In the genomic region with DNA sequence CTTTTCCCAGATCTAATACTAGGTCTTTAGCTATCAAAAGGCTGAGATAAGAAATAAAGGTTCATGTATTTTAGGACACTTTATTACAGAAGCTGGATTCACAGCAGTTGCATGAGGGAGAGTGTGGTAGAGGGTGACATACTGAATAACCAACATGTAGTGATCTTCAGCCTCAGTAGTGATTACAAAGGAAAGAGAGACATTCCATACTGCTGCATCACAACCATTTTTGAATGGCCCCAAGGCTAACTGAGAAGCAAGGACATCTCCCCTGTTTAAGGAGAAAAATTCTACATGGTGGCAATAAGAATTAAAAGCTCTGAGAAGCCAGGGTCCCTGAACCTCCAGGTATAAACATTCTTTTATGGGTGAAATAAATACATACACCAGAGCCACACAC, we compare ENCODE assay signal across 17 cellular contexts. TPM values are rescaled to one million over a fixed set of nuclear protein-coding genes. Genes with fewer than 3 reads are reported as not detected.
DNase-seq lines count a peak whose midpoint lies in the region; ATAC-seq, FAIRE-seq and TF ChIP-seq lines count a peak whose summit lies in the region.
"Had no signal": no experiment of that assay in that cellular context is flagged by ENCODE, and none has a peak within 500 bp of the region (broad histone marks: within the 10 kb centered on the region; RNA-seq: fewer than 3 reads in every experiment).

No MANE protein-coding gene starts in this region.

- H2AFZ ChIP-seq in astrocyte (ENCODE audit: low read depth, low read length), result no peak overlapping the region

- peak; percentile 98 for FAIRE-seq in astrocyte (lab: Jason Lieb, UNC)

- H3K27me3 ChIP-seq in astrocyte (ENCODE audit: insufficient read depth, low read length) (no peaks in the 10 kb centered on the region), Caco-2 (replicated peaks; ENCODE audit: control insufficient read depth, insufficient read depth, low read length) (no peaks in the 10 kb centered on the region)
- no peaks in the 10 kb centered on the region for H3K27me3 ChIP-seq in naive thymus-derived CD4-positive, alpha-beta T cell (ENCODE audit: control insufficient read depth in 2 of 2, insufficient read depth in 2 of 2, low read length in 2 of 2)

- H3K27me3 Mint-ChIP-seq in HFFc6 (ENCODE audit: insufficient read depth) (no peaks in the 10 kb centered on the region), astrocyte (ENCODE audit: low read depth, unreplicated experiment) (no peaks in the 10 kb centered on the region), Caco-2 (ENCODE audit: insufficient read depth, unreplicated experiment) (no peaks in the 10 kb centered on the region)
- H3K27me3 Mint-ChIP-seq in naive thymus-derived CD4-positive, alpha-beta T cell, result no peaks in the 10 kb centered on the region
- H3K27me3 Mint-ChIP-seq: activated B cell treated with CpG ODN at 0.5 μM for 24 hours; activated naive CD8-positive, alpha-beta T cell had no signal

- H3K9me3 Mint-ChIP-seq in HFFc6 (no peaks in the 10 kb centered on the region), astrocyte (ENCODE audit: unreplicated experiment) (no peaks in the 10 kb centered on the region), Caco-2 (ENCODE audit: unreplicated experiment) (no peaks in the 10 kb centered on the region)
- H3K9me3 Mint-ChIP-seq in naive thymus-derived CD4-positive, alpha-beta T cell, result no peaks in the 10 kb centered on the region
- H3K9me3 Mint-ChIP-seq: activated B cell treated with CpG ODN at 0.5 μM for 24 hours had no signal

- no peak for ATAC-seq in naive thymus-derived CD4-positive, alpha-beta T cell
- ATAC-seq: A549 had no signal

- H3K9me3 ChIP-seq in astrocyte (ENCODE audit: insufficient read depth, low read depth, low read length) (no peaks in the 10 kb centered on the region), Caco-2 (no peaks in the 10 kb centered on the region)
- H3K9me3 ChIP-seq in naive thymus-derived CD4-positive, alpha-beta T cell (ENCODE audit: control insufficient read depth in 2 of 3, low read length in 3 of 3), result no peaks in the 10 kb centered on the region
- H3K9me3 ChIP-seq: A549 had no signal

- H3K4me3 Mint-ChIP-seq in HFFc6, result no peak overlapping the region
- no peak overlapping the region for H3K4me3 Mint-ChIP-seq in astrocyte (ENCODE audit: unreplicated experiment)
- H3K4me3 Mint-ChIP-seq in naive thymus-derived CD4-positive, alpha-beta T cell, result no peak overlapping the region
- no peak overlapping the region for H3K4me3 Mint-ChIP-seq in Caco-2 (ENCODE audit: unreplicated experiment)
- H3K4me3 Mint-ChIP-seq: activated B cell treated with CpG ODN at 0.5 μM for 24 hours; activated naive CD8-positive, alpha-beta T cell had no signal

- TF ChIP-seq CTCF in HFFc6 (IDR thresholded peaks at IDR 0.05) (no peak), astrocyte (IDR thresholded peaks at IDR 0.05; ENCODE audit: insufficient read depth, low read depth, low read length) (no peak), Caco-2 (IDR thresholded peaks at IDR 0.05; ENCODE audit: insufficient read depth in 1 of 2, low read depth in 1 of 2, low read length in 1 of 2, severe bottlenecking in 1 of 2, unreplicated experiment in 1 of 2) (no peak)

- peaks cover 18% of the 10 kb centered on the region for H3K4me1 Mint-ChIP-seq in HFFc6 (ENCODE audit: low read depth)
- H3K4me1 Mint-ChIP-seq in astrocyte (ENCODE audit: low read depth, unreplicated experiment), result peaks cover 9% of the 10 kb centered on the region
- H3K4me1 Mint-ChIP-seq in naive thymus-derived CD4-positive, alpha-beta T cell, result peaks cover 7 to 43% (median 27%) of the 10 kb centered on the region in 7 donors
- H3K4me1 Mint-ChIP-seq in Caco-2 (ENCODE audit: low read depth, unreplicated experiment), result no peaks in the 10 kb centered on the region
- H3K4me1 Mint-ChIP-seq: activated B cell treated with CpG ODN at 0.5 μM for 24 hours had no signal

- H3K4me2 ChIP-seq in astrocyte (ENCODE audit: low read length), result peak overlapping the region; percentile 47
- H3K4me2 ChIP-seq: A549 had no signal

- peak overlapping the region; percentile 16; the same call in 1 of the 2 replicates for H3K27ac Mint-ChIP-seq in HFFc6
- H3K27ac Mint-ChIP-seq in astrocyte (ENCODE audit: unreplicated experiment), result peak overlapping the region; percentile 38
- H3K27ac Mint-ChIP-seq in naive thymus-derived CD4-positive, alpha-beta T cell, result no peak overlapping the region
- no peak overlapping the region for H3K27ac Mint-ChIP-seq in Caco-2 (ENCODE audit: unreplicated experiment)
- H3K27ac Mint-ChIP-seq: activated B cell treated with CpG ODN at 0.5 μM for 24 hours; activated naive CD8-positive, alpha-beta T cell had no signal

- peaks cover 14% of the 10 kb centered on the region for H3K36me3 Mint-ChIP-seq in HFFc6 (ENCODE audit: low read depth)
- peaks cover 3% of the 10 kb centered on the region for H3K36me3 Mint-ChIP-seq in astrocyte (ENCODE audit: low read depth, unreplicated experiment)
- peaks cover 9 to 63% (median 38%) of the 10 kb centered on the region in 5 donors for H3K36me3 Mint-ChIP-seq in naive thymus-derived CD4-positive, alpha-beta T cell
- H3K36me3 Mint-ChIP-seq in Caco-2 (ENCODE audit: insufficient read depth, unreplicated experiment), result peaks cover 13% of the 10 kb centered on the region

- BruUV-seq in Caco-2 (replicated peaks; lab: Mats Ljungman, UMichigan), result no TSS peak

- H3K4me3 ChIP-seq in astrocyte (ENCODE audit: insufficient read depth, low read depth, low read length), result no peak overlapping the region
- no peak overlapping the region for H3K4me3 ChIP-seq in naive thymus-derived CD4-positive, alpha-beta T cell (ENCODE audit: low read length)
- H3K4me3 ChIP-seq in Caco-2 (ENCODE audit: low read depth, low read length), result no peak overlapping the region
- H3K4me3 ChIP-seq: A549 had no signal

- no peaks in the 10 kb centered on the region for H3K36me3 ChIP-seq in astrocyte (ENCODE audit: insufficient read depth, low read length)
- H3K36me3 ChIP-seq in naive thymus-derived CD4-positive, alpha-beta T cell (ENCODE audit: control insufficient read depth in 2 of 3, insufficient read depth in 3 of 3, low read length in 3 of 3), result peaks cover 0 to 8% (median 7%) of the 10 kb centered on the region in 3 experiments
- H3K36me3 ChIP-seq in Caco-2 (ENCODE audit: control insufficient read depth, insufficient read depth, low read length), result no peaks in the 10 kb centered on the region

- H3K4me1 ChIP-seq in astrocyte (ENCODE audit: insufficient read depth, low read length) (peaks cover 8% of the 10 kb centered on the region), Caco-2 (no peaks in the 10 kb centered on the region; the same call in 1 of the 2 replicates)
- H3K4me1 ChIP-seq in naive thymus-derived CD4-positive, alpha-beta T cell (ENCODE audit: control insufficient read depth in 2 of 2, insufficient read depth in 2 of 2, low read length in 2 of 2), result no peaks in the 10 kb centered on the region

- H4K20me1 ChIP-seq in astrocyte (ENCODE audit: insufficient read depth, low read length), result peaks cover 12% of the 10 kb centered on the region

- CTCF ChIA-PET in naive thymus-derived CD4-positive, alpha-beta T cell (lab: Charles Lee), result no interaction called here
- CTCF ChIA-PET in Caco-2 (lab: Charles Lee), result no interaction called here

- DNase-seq in A172 (ENCODE audit: low spot score) (peak; percentile 8), HFFc6 (peak; percentile 70), astrocyte (ENCODE audit: low read depth) (peak; percentile 70), foreskin melanocyte (peak; percentile 68), NCI-H2029 treated with DMSO at 0.1 percent for 48 hours (lab: John Stamatoyannopoulos, UW) (no peak), Caco-2 (no peak)
- no peak for DNase-seq in naive thymus-derived CD4-positive, alpha-beta T cell
- DNase-seq in activated CD4-positive, CD25-positive, alpha-beta regulatory T cell treated with anti-CD3 and anti-CD28 coated beads, Interleukin-2, amount 50 U/mL, for 72 hours, result no peak
- DNase-seq: activated B cell treated with CpG ODN at 0.5 μM for 24 hours, DMS79, head of caudate nucleus, NCI-H2107, substantia nigra had no signal

- intact Hi-C loops in naive thymus-derived CD4-positive, alpha-beta T cell (cut with micrococcal nuclease), result no loop called here
- intact Hi-C loops in Caco-2 (cut with micrococcal nuclease; ENCODE audit: unreplicated experiment), result no loop called here

- no peak overlapping the region for H3K9ac ChIP-seq in astrocyte (ENCODE audit: low read length)

- H3K79me2 ChIP-seq in astrocyte (ENCODE audit: insufficient read depth, low read length), result peaks cover 15% of the 10 kb centered on the region

- H3K27ac ChIP-seq in astrocyte (ENCODE audit: low read depth, low read length), result no peak overlapping the region
- no peak overlapping the region for H3K27ac ChIP-seq in naive thymus-derived CD4-positive, alpha-beta T cell (ENCODE audit: low read depth, low read length)
- H3K27ac ChIP-seq: A549 had no signal

- POLR2A ChIA-PET in naive thymus-derived CD4-positive, alpha-beta T cell (lab: Charles Lee), result interaction anchor here (1.2 kb wide), 1 partner anchor 36 kb away, joined by 3 read pairs; no protein-coding TSS in a partner anchor
- POLR2A ChIA-PET in Caco-2 (lab: Charles Lee), result no interaction called here

RNA-seq across cellular contexts. Expression of a gene that starts 35.3 kb away (rescaled TPM):
- 28.1 and 84.0 TPM in 2 replicates for total RNA-seq in A172 (2014; rRNA removed; shearing (Covaris generic))
- total RNA-seq in HFFc6 (2021; fragmentation: NEBNext Ultra II Directional; extraction: Animal tissue kit (Norgen Biotek cat#: 25700)), result 10 to 100 TPM; 25.6 to 34.8 (median 31.6) TPM
- total RNA-seq in astrocyte (53.4 and 57.1 TPM in 2 replicates), Caco-2 (2022) (43.9 and 45.5 TPM in 2 replicates)
- total RNA-seq in naive thymus-derived CD4-positive, alpha-beta T cell, result 10 to 100 TPM; 38.3 to 77.0 (median 60.7) TPM
- 10 to 100 TPM; 24.7 to 39.6 TPM for polyA plus RNA-seq in naive thymus-derived CD4-positive, alpha-beta T cell

RNA-seq across cellular contexts. Expression of a gene that starts 35.3 kb away (rescaled TPM):
- 16.0 and 33.9 TPM in 2 replicates for total RNA-seq in A172 (2014; rRNA removed; shearing (Covaris generic))
- 1 to 10 TPM; 4.9 to 8.0 (median 6.3) TPM for total RNA-seq in HFFc6 (2021; fragmentation: NEBNext Ultra II Directional; extraction: Animal tissue kit (Norgen Biotek cat#: 25700))
- total RNA-seq in astrocyte (6.3 and 6.7 TPM in 2 replicates), Caco-2 (2022) (17.5 and 19.3 TPM in 2 replicates)
- 10 to 100 TPM; 10.0 to 14.1 (median 11.2) TPM for total RNA-seq in naive thymus-derived CD4-positive, alpha-beta T cell
- 1 to 10 TPM; 7.5 to 7.9 TPM for polyA plus RNA-seq in naive thymus-derived CD4-positive, alpha-beta T cell

RNA-seq across cellular contexts. Expression of a gene that starts 51.6 kb away (rescaled TPM):
- 127 and 151 TPM in 2 replicates for total RNA-seq in A172 (2014; rRNA removed; shearing (Covaris generic))
- 10 to 100 TPM; 70.7 to 92.2 (median 89.0) TPM for total RNA-seq in HFFc6 (2021; fragmentation: NEBNext Ultra II Directional; extraction: Animal tissue kit (Norgen Biotek cat#: 25700))
- total RNA-seq in astrocyte (48.0 and 54.9 TPM in 2 replicates), Caco-2 (2022) (30.4 and 35.3 TPM in 2 replicates)
- total RNA-seq in naive thymus-derived CD4-positive, alpha-beta T cell, result 10 to 100 TPM; 10.5 to 38.7 (median 14.4) TPM
- 10 to 100 TPM; 32.5 to 35.4 TPM for polyA plus RNA-seq in naive thymus-derived CD4-positive, alpha-beta T cell

RNA-seq across cellular contexts. Expression of a gene that starts 58.6 kb away (rescaled TPM):
- total RNA-seq in A172 (2014; rRNA removed; shearing (Covaris generic)), result not detected in 2 replicates
- total RNA-seq in HFFc6 (2021; fragmentation: NEBNext Ultra II Directional; extraction: Animal tissue kit (Norgen Biotek cat#: 25700)), result not detected
- not detected in 2 replicates for total RNA-seq in astrocyte
- not detected for total RNA-seq in naive thymus-derived CD4-positive, alpha-beta T cell
- polyA plus RNA-seq in naive thymus-derived CD4-positive, alpha-beta T cell, result under 1 TPM; 0.17 to 0.20 TPM
- total RNA-seq in Caco-2 (2022), result not detected in 2 replicates
- total RNA-seq: activated B cell treated with CpG ODN at 0.5 μM for 24 hours, dermis microvascular lymphatic vessel endothelial cell, lower leg skin had no signal
- polyA plus RNA-seq: A549 had no signal

Comparison
In these comparisons a context has a peak if more than half of its experiments do, and no peak if none do; other contexts are left out.
1. DNase-seq: peak in A172 (single experiment), HFFc6 (single experiment), astrocyte (single experiment) and foreskin melanocyte (single experiment); none in naive thymus-derived CD4-positive, alpha-beta T cell (0 of 9), NCI-H2029 treated with DMSO at 0.1 percent for 48 hours (single experiment), activated CD4-positive, CD25-positive, alpha-beta regulatory T cell treated with anti-CD3 and anti-CD28 coated beads, Interleukin-2, amount 50 U/mL, for 72 hours (single experiment) and Caco-2 (0 of 2).
2. H3K27ac Mint-ChIP-seq: peak in HFFc6 (single experiment) and astrocyte (single experiment); none in naive thymus-derived CD4-positive, alpha-beta T cell (0 of 9) and Caco-2 (single experiment).